1 cellular context compared by ENCODE assay signal in the genomic region with DNA sequence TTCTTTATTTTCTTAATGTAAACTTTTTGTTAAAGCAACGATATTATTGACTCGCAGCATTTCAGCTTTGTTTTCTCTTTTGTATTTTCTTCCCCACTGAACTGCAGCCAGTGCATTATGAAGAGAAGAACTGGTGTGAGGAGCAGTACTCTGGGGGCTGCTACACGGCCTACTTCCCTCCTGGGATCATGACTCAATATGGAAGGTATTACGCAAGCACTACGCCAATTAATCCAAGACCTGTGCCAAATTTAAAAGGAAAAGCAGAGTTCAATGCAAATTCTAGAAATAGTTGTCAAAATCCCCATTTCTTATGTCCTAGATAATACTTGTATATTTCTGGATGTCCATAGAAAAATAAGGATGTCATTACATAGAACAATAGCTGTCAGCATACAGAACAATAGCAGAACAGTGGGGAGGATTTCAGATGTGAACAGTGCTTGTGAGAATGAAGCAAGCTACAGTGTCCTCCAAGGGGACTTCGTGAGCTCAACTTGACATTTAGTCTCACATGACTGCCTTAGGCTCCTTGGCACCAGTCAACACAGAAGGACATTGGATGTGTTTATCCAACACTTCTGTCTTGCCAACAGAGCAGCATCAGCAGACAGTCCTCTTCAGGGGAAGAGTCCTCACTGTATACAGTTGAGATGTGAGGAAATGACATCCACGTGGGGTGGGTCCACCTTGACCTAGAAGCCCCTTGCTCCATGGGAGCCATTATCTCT.
A peak's percentile ranks its signal among the peaks of the same experiment; 100 is the strongest.
TF ChIP-seq lines count a peak whose summit lies in the region.

No MANE protein-coding gene starts in this region.

TF ChIP-seq in IMR-90, 13 proteins besides CTCF, POLR2A, EP300 and RAD21:
- peak; percentile 76 for TF ChIP-seq CEBPB (IDR thresholded peaks at IDR 0.05; ENCODE audit: low read depth, low read length)
- TF ChIP-seq RCOR1 (IDR thresholded peaks at IDR 0.05; ENCODE audit: insufficient replicate concordance, low read length): no peak
